In the genomic region with DNA sequence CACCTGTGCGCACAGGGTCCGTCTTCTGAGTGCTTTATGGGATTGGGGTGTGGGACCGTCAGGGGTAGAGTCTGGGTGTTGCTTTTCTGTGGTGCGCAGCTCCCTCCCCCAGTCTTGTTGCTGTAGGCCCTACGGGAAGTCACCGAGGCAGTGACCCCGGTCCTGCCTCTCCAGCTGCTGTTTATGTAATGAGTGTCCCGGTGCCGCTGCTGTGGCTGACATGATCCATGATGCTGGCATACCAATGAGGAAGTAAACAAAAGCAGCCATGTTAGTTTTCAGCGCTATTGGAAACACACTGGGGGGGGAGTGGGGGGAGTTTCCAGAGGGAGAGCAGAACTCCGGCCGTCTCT, we compare ENCODE assay signal across 8 cellular contexts. TPM values are rescaled to one million over a fixed set of nuclear protein-coding genes. Genes with fewer than 3 reads are reported as not detected.
DNase-seq lines count a peak whose midpoint lies in the region; ATAC-seq and TF ChIP-seq lines count a peak whose summit lies in the region.

No MANE protein-coding gene starts in this region.

- peak overlapping the region; percentile 79 for H3K4me2 ChIP-seq in skeletal muscle satellite cell (ENCODE audit: low read length)

- peaks cover 0 to 52% (median 26%) of the 10 kb centered on the region in 4 donors for H3K4me1 Mint-ChIP-seq in CD4-positive, CD25-positive, alpha-beta regulatory T cell
- H3K4me1 Mint-ChIP-seq in MCF 10A (ENCODE audit: insufficient read depth, unreplicated experiment) = peaks cover 25% of the 10 kb centered on the region

- H3K4me1 ChIP-seq in CD4-positive, CD25-positive, alpha-beta regulatory T cell (ENCODE audit: control insufficient read depth, insufficient read depth, low read length, poor library complexity, severe bottlenecking) = peaks cover 62% of the 10 kb centered on the region
- H3K4me1 ChIP-seq in HUES64 (ENCODE audit: insufficient read depth, low read length) = peaks cover 36% of the 10 kb centered on the region
- peaks cover 38% of the 10 kb centered on the region for H3K4me1 ChIP-seq in iPS-20b (ENCODE audit: insufficient read depth, low read length)
- H3K4me1 ChIP-seq in skeletal muscle satellite cell (ENCODE audit: control insufficient read depth, insufficient read depth, low read length) = peaks cover 43% of the 10 kb centered on the region

- H3K36me3 ChIP-seq in CD4-positive, CD25-positive, alpha-beta regulatory T cell (ENCODE audit: control insufficient read depth, insufficient read depth, low read length) = peaks cover 3% of the 10 kb centered on the region
- peaks cover 3% of the 10 kb centered on the region; the same call in 1 of the 2 replicates for H3K36me3 ChIP-seq in HUES64 (ENCODE audit: insufficient read depth, low read length)
- no peaks in the 10 kb centered on the region for H3K36me3 ChIP-seq in iPS-20b (ENCODE audit: insufficient read depth, low read depth, low read length)
- peaks cover 14% of the 10 kb centered on the region for H3K36me3 ChIP-seq in skeletal muscle satellite cell (ENCODE audit: insufficient read depth, low read length)

- no peak for ATAC-seq in CD4-positive, CD25-positive, alpha-beta regulatory T cell (ENCODE audit: low read depth in 2 of 2)
- no peak for ATAC-seq in HG02798 (IDR thresholded peaks at IDR 0.05; ENCODE audit: poor library complexity, unreplicated experiment)
- no peak for ATAC-seq in GM21786 (IDR thresholded peaks at IDR 0.05; ENCODE audit: unreplicated experiment)

- CTCF ChIA-PET in MCF 10A (lab: Yijun Ruan, JAX) = interaction anchor here (0.6 to 2.0 kb wide), 5 partner anchors 21 to 383 kb away, joined by 3 to 6 read pairs (median 4); partner anchors contain the start of genes ARL3 and SFXN2

- no peaks in the 10 kb centered on the region for H3K27me3 Mint-ChIP-seq in CD4-positive, CD25-positive, alpha-beta regulatory T cell
- H3K27me3 Mint-ChIP-seq in MCF 10A (ENCODE audit: insufficient read depth, unreplicated experiment) = no peaks in the 10 kb centered on the region

- peak overlapping the region; percentile 84 for H3K4me3 ChIP-seq in CD4-positive, CD25-positive, alpha-beta regulatory T cell (ENCODE audit: low read depth, low read length)
- H3K4me3 ChIP-seq in HUES64 (ENCODE audit: low read length) (peak overlapping the region; percentile 67), iPS-20b (ENCODE audit: low read length) (peak overlapping the region; percentile 80), skeletal muscle satellite cell (ENCODE audit: low read length) (peak overlapping the region; percentile 88)

- H3K9me3 ChIP-seq in CD4-positive, CD25-positive, alpha-beta regulatory T cell (ENCODE audit: control insufficient read depth in 2 of 2, low read length in 2 of 2) = no peaks in the 10 kb centered on the region
- H3K9me3 ChIP-seq in HUES64 (ENCODE audit: insufficient read depth, low read depth, low read length) (no peaks in the 10 kb centered on the region), iPS-20b (ENCODE audit: insufficient read depth, low read depth, low read length) (no peaks in the 10 kb centered on the region), skeletal muscle satellite cell (replicated peaks; ENCODE audit: low read length) (no peaks in the 10 kb centered on the region)

- intact Hi-C loops in MCF 10A (cut with micrococcal nuclease) = loop anchor here (1.0 kb wide), 1 partner anchor 142 kb away; the partner anchor contains the start of gene SUFU

- TF ChIP-seq CTCF in MCF 10A (IDR thresholded peaks at IDR 0.05; ENCODE audit: unreplicated experiment) = no peak

- no peaks in the 10 kb centered on the region for H3K27me3 ChIP-seq in CD4-positive, CD25-positive, alpha-beta regulatory T cell (ENCODE audit: control insufficient read depth, insufficient read depth, low read length)
- H3K27me3 ChIP-seq in HUES64 (ENCODE audit: insufficient read depth, low read length) = no peaks in the 10 kb centered on the region
- no peaks in the 10 kb centered on the region; the same call in 1 of the 2 replicates for H3K27me3 ChIP-seq in iPS-20b (ENCODE audit: insufficient read depth, low read length)
- no peaks in the 10 kb centered on the region for H3K27me3 ChIP-seq in skeletal muscle satellite cell (ENCODE audit: control insufficient read depth, insufficient read depth, low read length)

- H3K27ac Mint-ChIP-seq in CD4-positive, CD25-positive, alpha-beta regulatory T cell = peak overlapping the region; percentile 92 to 98 (median 96)
- peak overlapping the region; percentile 98 for H3K27ac Mint-ChIP-seq in MCF 10A (ENCODE audit: low read depth, unreplicated experiment)

- under 1% methylated on average over 12 of the region's 12 CpGs for WGBS in HUES64

- H3K9me3 Mint-ChIP-seq in CD4-positive, CD25-positive, alpha-beta regulatory T cell = peaks cover 0 to 2% (median 0%) of the 10 kb centered on the region in 7 donors
- H3K9me3 Mint-ChIP-seq in MCF 10A (ENCODE audit: unreplicated experiment) = no peaks in the 10 kb centered on the region

- DNase-seq in CD4-positive, CD25-positive, alpha-beta regulatory T cell = peak in 2 of 3 donors; percentile 37 to 76
- DNase-seq in SKM-1 treated with dmso at 0.1 percent for 144 hours (lab: John Stamatoyannopoulos, UW; ENCODE audit: unreplicated experiment) (peak; percentile 73), MCF 10A (ENCODE audit: unreplicated experiment) (no peak)

- POLR2A ChIA-PET in MCF 10A (lab: Yijun Ruan, JAX) = interaction anchor here (0.6 to 3.8 kb wide), 32 partner anchors 10 to 1612 kb away, joined by 3 to 115 read pairs (median 6); partner anchors contain the start of genes ACTR1A, ARL3, BORCS7 and FBXL15

- peaks cover 3% of the 10 kb centered on the region for H3K36me3 Mint-ChIP-seq in CD4-positive, CD25-positive, alpha-beta regulatory T cell
- peaks cover 23% of the 10 kb centered on the region for H3K36me3 Mint-ChIP-seq in MCF 10A (ENCODE audit: insufficient read depth, unreplicated experiment)

- H3K27ac ChIP-seq in CD4-positive, CD25-positive, alpha-beta regulatory T cell (ENCODE audit: insufficient read depth, low read length, poor library complexity, severe bottlenecking) = peak overlapping the region; percentile 92
- H3K27ac ChIP-seq in HUES64 (ENCODE audit: low read depth, low read length) = peak overlapping the region; percentile 51; the same call in 1 of the 2 replicates
- H3K27ac ChIP-seq in iPS-20b (ENCODE audit: low read length) = no peak overlapping the region

- BruUV-seq in MCF 10A (replicated peaks; lab: Mats Ljungman, UMichigan) = TSS peak; percentile 83

- H3K4me3 Mint-ChIP-seq in CD4-positive, CD25-positive, alpha-beta regulatory T cell = peak overlapping the region; percentile 90 to 98 (median 96)
- H3K4me3 Mint-ChIP-seq in MCF 10A (ENCODE audit: unreplicated experiment) = peak overlapping the region; percentile 90

- H3K9ac ChIP-seq in HUES64 (ENCODE audit: low read depth, low read length) = peak overlapping the region; percentile 51
- peak overlapping the region; percentile 79 for H3K9ac ChIP-seq in iPS-20b (ENCODE audit: low read depth, low read length)
- peak overlapping the region; percentile 92 for H3K9ac ChIP-seq in skeletal muscle satellite cell (ENCODE audit: low read depth, low read length)

RNA-seq across cellular contexts. Expression of gene TRIM8, which starts 1.1 kb away (rescaled TPM):
- total RNA-seq in CD4-positive, CD25-positive, alpha-beta regulatory T cell = 73.4 TPM
- 10 to 100 TPM; 30.2 to 38.3 (median 36.4) TPM for polyA plus RNA-seq in CD4-positive, CD25-positive, alpha-beta regulatory T cell
- 25.3 TPM for polyA plus RNA-seq in HUES64 (2013, experiment 1 of 2)
- 23.8 TPM for polyA plus RNA-seq in HUES64 (2013, experiment 2 of 2)
- 73.5 and 78.1 TPM in 2 replicates for total RNA-seq in MCF 10A (2022)
- total RNA-seq in skeletal muscle satellite cell (2012; rRNA removed) = 62.9 and 69.2 TPM in 2 replicates
